Comparison of ENCODE assay signal across 15 cellular contexts in the genomic region with DNA sequence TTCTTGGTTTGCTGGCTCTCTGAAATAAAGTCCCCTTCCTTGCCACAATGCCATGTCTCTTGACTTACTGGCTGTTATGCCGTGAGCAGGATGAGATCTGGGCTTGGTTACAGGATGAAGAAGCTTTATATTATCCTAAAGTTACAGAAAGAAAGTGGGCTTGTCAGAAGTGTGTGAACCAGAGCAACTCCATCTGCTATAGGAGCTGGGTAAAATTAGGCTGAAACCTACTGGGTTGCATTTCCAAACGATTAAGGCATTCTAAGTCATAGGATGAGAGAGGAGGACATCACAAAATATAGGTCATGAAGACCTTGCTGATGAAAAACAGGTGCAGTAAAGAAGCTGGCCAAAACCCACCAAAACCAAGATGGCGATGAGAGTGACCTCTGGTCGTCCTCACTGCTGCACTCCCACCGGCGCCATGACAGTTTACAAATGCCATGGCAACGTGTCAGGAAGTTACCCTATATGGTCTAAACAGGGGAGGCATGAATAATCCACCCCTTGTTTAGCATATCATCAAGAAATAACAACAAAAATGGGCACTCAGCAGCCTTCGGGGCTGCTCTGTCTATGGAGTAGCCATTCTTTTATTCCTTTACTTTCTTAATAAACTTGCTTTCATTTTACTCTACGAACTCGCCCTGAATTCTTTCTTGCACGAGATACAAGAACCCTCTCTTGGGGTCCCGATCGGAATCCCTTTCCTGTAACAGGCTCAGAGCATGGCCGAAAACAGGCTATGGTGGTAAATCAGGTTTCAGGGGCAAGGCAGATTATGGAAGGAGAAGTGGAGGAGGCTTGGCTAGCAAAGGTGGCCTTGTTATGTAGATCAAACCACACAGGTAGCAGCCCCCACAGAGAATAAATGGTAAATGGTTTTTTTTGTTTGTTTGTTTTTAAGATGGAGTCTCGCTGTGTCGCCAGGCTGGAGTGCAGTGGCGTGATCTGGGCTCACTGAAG.
DNase-seq lines count a peak whose midpoint lies in the region; ATAC-seq and TF ChIP-seq lines count a peak whose summit lies in the region.
"Had no signal": no experiment of that assay in that cellular context is flagged by ENCODE, and none has a peak within 500 bp of the region (broad histone marks: within the 10 kb centered on the region; RNA-seq: fewer than 3 reads in every experiment).

No MANE protein-coding gene starts in this region.

- no peaks in the 10 kb centered on the region for H3K36me3 Mint-ChIP-seq in neural crest cell (ENCODE audit: low read depth)
- H3K36me3 Mint-ChIP-seq: CD8-positive, alpha-beta T cell had no signal

- intact Hi-C loops in PC-3 (cut with micrococcal nuclease) = no loop called here

- no peak overlapping the region for H4K8ac ChIP-seq in neuronal stem cell (ENCODE audit: low read depth, low read length)

- no peaks in the 10 kb centered on the region for H3K9me2 ChIP-seq in PC-3 (replicated peaks; ENCODE audit: low read length)

- no peak overlapping the region for H3K4me2 ChIP-seq in fibroblast of lung (ENCODE audit: extremely low read depth, insufficient read depth, low read length)
- no peak overlapping the region for H3K4me2 ChIP-seq in neuronal stem cell (ENCODE audit: insufficient read depth, low read length, poor library complexity, severe bottlenecking)
- H3K4me2 ChIP-seq in PC-3 (ENCODE audit: low read length) = no peak overlapping the region

- TF ChIP-seq EP300 in Ishikawa (IDR thresholded peaks at IDR 0.05; ENCODE audit: borderline replicate concordance) = no peak

- WGBS in neuronal stem cell (ENCODE audit: extremely low coverage in 2 of 2, insufficient read length in 2 of 2, insufficient replicate concordance in 1 of 2), 2 donors = no CpG with 5 or more reads among the region's 17 CpGs

- no peak overlapping the region for H3K4ac ChIP-seq in neuronal stem cell (ENCODE audit: low read length)

- no peaks in the 10 kb centered on the region for H3K9me3 ChIP-seq in fibroblast of lung (ENCODE audit: control insufficient read depth, insufficient read depth, low read depth, low read length)
- no peaks in the 10 kb centered on the region for H3K9me3 ChIP-seq in neuronal stem cell (replicated peaks in 1 of 2; ENCODE audit: control insufficient read depth in 2 of 2, insufficient read depth in 1 of 2, low read depth in 1 of 2, low read length in 2 of 2)
- H3K9me3 ChIP-seq in PC-3 (ENCODE audit: low read length) = no peaks in the 10 kb centered on the region

- no peak overlapping the region for H2BK5ac ChIP-seq in neuronal stem cell (ENCODE audit: low read length)

- H2BK15ac ChIP-seq in neuronal stem cell (ENCODE audit: low read length) = no peak overlapping the region

- CTCF ChIA-PET in PC-3 (lab: Charles Lee) = no interaction called here

- no peak overlapping the region for H2AK5ac ChIP-seq in neuronal stem cell (ENCODE audit: low read depth, low read length)

- H3K9ac ChIP-seq in fibroblast of lung (ENCODE audit: insufficient read depth, low read length) (no peak overlapping the region), neuronal stem cell (ENCODE audit: low read depth, low read length, poor library complexity) (no peak overlapping the region), PC-3 (ENCODE audit: low read length) (no peak overlapping the region)

- H3K27me3 Mint-ChIP-seq in neural crest cell (ENCODE audit: low read depth) = no peaks in the 10 kb centered on the region

- H4K91ac ChIP-seq in neuronal stem cell (ENCODE audit: low read depth, low read length, poor library complexity) = no peak overlapping the region

- ATAC-seq in HG03469 (IDR thresholded peaks at IDR 0.05; ENCODE audit: unreplicated experiment) (no peak), PC-3 (no peak)
- ATAC-seq: CD8-positive, alpha-beta T cell; HCT116 had no signal

- H3K4me3 ChIP-seq in H7 (ENCODE audit: insufficient read depth, low read depth, low read length) (no peak overlapping the region), fibroblast of lung (replicated peaks in 1 of 4; ENCODE audit: control extremely low read depth in 1 of 4, insufficient read depth in 1 of 4, low read depth in 3 of 4, low read length in 4 of 4) (no peak overlapping the region), neuronal stem cell (ENCODE audit: low read length in 2 of 2) (no peak overlapping the region), PC-3 (ENCODE audit: low read length) (no peak overlapping the region)

- TF ChIP-seq RAD21 in Ishikawa (IDR thresholded peaks at IDR 0.05; ENCODE audit: low read depth) = no peak

- H3K18ac ChIP-seq in neuronal stem cell (ENCODE audit: low read length) = no peak overlapping the region

- H3K27ac Mint-ChIP-seq in neural crest cell (ENCODE audit: unreplicated experiment) = peak overlapping the region; percentile 52
- H3K27ac Mint-ChIP-seq: CD8-positive, alpha-beta T cell had no signal

- no peaks in the 10 kb centered on the region for H3F3A ChIP-seq in PC-3 (ENCODE audit: low read length, unreplicated experiment)

- H3K79me1 ChIP-seq in neuronal stem cell (ENCODE audit: low read depth, low read length) = no peaks in the 10 kb centered on the region

- no peak overlapping the region for H3K23ac ChIP-seq in neuronal stem cell (ENCODE audit: low read depth, low read length, poor library complexity)

- H3K27me3 ChIP-seq in H7 (ENCODE audit: control insufficient read depth, insufficient read depth, low read length) = no peaks in the 10 kb centered on the region
- no peaks in the 10 kb centered on the region for H3K27me3 ChIP-seq in fibroblast of lung (ENCODE audit: control insufficient read depth, insufficient read depth, low read length)
- no peaks in the 10 kb centered on the region for H3K27me3 ChIP-seq in neuronal stem cell (ENCODE audit: control insufficient read depth in 3 of 3, insufficient read depth in 3 of 3, low read depth in 1 of 3, low read length in 3 of 3)
- H3K27me3 ChIP-seq in PC-3 (ENCODE audit: low read length) = no peaks in the 10 kb centered on the region

- H3K36me3 ChIP-seq in H7 (replicated peaks; ENCODE audit: control insufficient read depth, insufficient read depth, low read length) = no peaks in the 10 kb centered on the region
- H3K36me3 ChIP-seq in fibroblast of lung (ENCODE audit: control insufficient read depth, insufficient read depth, low read length) = no peaks in the 10 kb centered on the region
- H3K36me3 ChIP-seq in neuronal stem cell (replicated peaks in 1 of 2; ENCODE audit: control insufficient read depth in 2 of 2, insufficient read depth in 2 of 2, low read length in 2 of 2) = no peaks in the 10 kb centered on the region
- no peaks in the 10 kb centered on the region for H3K36me3 ChIP-seq in PC-3 (ENCODE audit: low read depth, low read length)

- H3K79me2 ChIP-seq in fibroblast of lung (ENCODE audit: control insufficient read depth, insufficient read depth, low read length) = no peaks in the 10 kb centered on the region
- H3K79me2 ChIP-seq in PC-3 (ENCODE audit: low read length) = no peaks in the 10 kb centered on the region

- TF ChIP-seq CTCF in fibroblast of lung (conservative IDR thresholded peaks at IDR 0.05 in 1 of 2, IDR thresholded peaks at IDR 0.05 in 1 of 2; ENCODE audit: low read depth in 1 of 2, low read length in 2 of 2) (no peak), neural crest cell (conservative IDR thresholded peaks at IDR 0.05) (no peak), PC-3 (conservative IDR thresholded peaks at IDR 0.05; ENCODE audit: low read depth, low read length) (no peak)

- H3K27ac ChIP-seq in fibroblast of lung (ENCODE audit: insufficient read depth, low read length) (peak overlapping the region; percentile 24), neuronal stem cell (replicated peaks; ENCODE audit: low read length) (no peak overlapping the region), PC-3 (ENCODE audit: low read length) (no peak overlapping the region)
- H3K27ac ChIP-seq: HL-60 had no signal

- no peaks in the 10 kb centered on the region for H4K20me1 ChIP-seq in fibroblast of lung (ENCODE audit: control insufficient read depth, extremely low read depth, insufficient read depth, low read length)
- H4K20me1 ChIP-seq in PC-3 (ENCODE audit: low read length) = no peaks in the 10 kb centered on the region

- H3K14ac ChIP-seq in neuronal stem cell (ENCODE audit: low read length) = no peak overlapping the region

- DNase-seq in H7 (peak; percentile 27), fibroblast of lung (ENCODE audit: low read depth in 2 of 2) (no peak), neural crest cell (ENCODE audit: low read depth, low spot score) (no peak), neuronal stem cell (ENCODE audit: low spot score) (no peak), PC-3 (no peak)
- DNase-seq: CD8-positive, alpha-beta T cell; Kasumi-1; NCI-H187 treated with DMSO at 0.1 percent for 48 hours; NCI-H446; NCI-H748 treated with DMSO at 0.1 percent for 48 hours; SIG-M5 had no signal

- peaks cover 41% of the 10 kb centered on the region for H3K4me1 Mint-ChIP-seq in neural crest cell

- POLR2A ChIA-PET in PC-3 (lab: Charles Lee; ENCODE audit: unreplicated experiment) = no interaction called here

- no peak overlapping the region for H3K4me3 Mint-ChIP-seq in neural crest cell
- H3K4me3 Mint-ChIP-seq: CD8-positive, alpha-beta T cell had no signal

- BruUV-seq in PC-3 (replicated peaks; lab: Mats Ljungman, UMichigan) = no TSS peak

- H2BK12ac ChIP-seq in neuronal stem cell (ENCODE audit: low read length) = no peak overlapping the region

- H3K9me3 Mint-ChIP-seq in neural crest cell = peaks cover 9% of the 10 kb centered on the region
- H3K9me3 Mint-ChIP-seq: CD8-positive, alpha-beta T cell had no signal

- no peak overlapping the region for H2AFZ ChIP-seq in fibroblast of lung (ENCODE audit: low read length)
- H2AFZ ChIP-seq in neuronal stem cell (ENCODE audit: low read length) = no peak overlapping the region
- H2AFZ ChIP-seq in PC-3 (ENCODE audit: low read length) = no peak overlapping the region

- no peak overlapping the region for H2BK120ac ChIP-seq in neuronal stem cell (ENCODE audit: low read depth, low read length)

- H3K4me1 ChIP-seq in fibroblast of lung (ENCODE audit: control insufficient read depth, extremely low read depth, insufficient read depth, low read length) (peaks cover 33% of the 10 kb centered on the region), neuronal stem cell (ENCODE audit: control insufficient read depth in 2 of 2, insufficient read depth in 1 of 2, low read depth in 1 of 2, low read length in 2 of 2) (peaks cover 9 to 14% of the 10 kb centered on the region in 2 donors), PC-3 (ENCODE audit: insufficient read depth, low read length) (no peaks in the 10 kb centered on the region)

TF ChIP-seq in Ishikawa, 13 proteins besides CTCF, POLR2A, EP300 and RAD21:
- TF ChIP-seq YY1 (IDR thresholded peaks at IDR 0.05; ENCODE audit: low read depth) = 0 out of 2 replicates have a peak, but pooled peaks have one; percentile 24
- TF ChIP-seq, protein P1, sequence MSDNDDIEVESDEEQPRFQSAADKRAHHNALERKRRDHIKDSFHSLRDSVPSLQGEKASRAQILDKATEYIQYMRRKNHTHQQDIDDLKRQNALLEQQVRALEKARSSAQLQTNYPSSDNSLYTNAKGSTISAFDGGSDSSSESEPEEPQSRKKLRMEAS (IDR thresholded peaks at IDR 0.05) = no peak
